19 cellular contexts compared by ENCODE assay signal in genomic region chr17:62708587-62708986, GRCh38.
"Had no signal": no experiment of that assay in that cellular context is flagged by ENCODE, and none has a peak within 500 bp of the region (broad histone marks: within the 10 kb centered on the region; RNA-seq: fewer than 3 reads in every experiment).

No MANE protein-coding gene starts in this region.

- DNase-seq: activated CD4-positive, alpha-beta T cell treated with anti-CD3 and anti-CD28 coated beads, Interleukin-2, amount 10 ng/mL, durations not matched to agents 7 days and 5 days; activated CD8-positive, alpha-beta memory T cell treated with anti-CD3 and anti-CD28 coated beads, Interleukin-2, amount 50 U/mL, for 48 hours; activated CD8-positive, alpha-beta T cell treated with anti-CD3 and anti-CD28 coated beads, Interleukin-2, amount 10 ng/mL, durations not matched to agents 7 days and 5 days; activated gamma-delta T cell; foreskin melanocyte; kidney; stimulated activated CD4-positive, alpha-beta T cell treated with anti-CD3 and anti-CD28 coated beads, Interleukin-4, amount 100 ng/mL, for 4 hours; stimulated activated naive CD4-positive, alpha-beta T cell; T-cell; T-helper 9 cell had no signal

- H3K9me3 ChIP-seq: upper lobe of right lung had no signal

- H3K36me3 ChIP-seq: adrenal gland, spleen, upper lobe of right lung had no signal

- H2AFZ ChIP-seq: parathyroid adenoma had no signal

- H3K9ac ChIP-seq: parathyroid adenoma had no signal

- FAIRE-seq: kidney had no signal

- ATAC-seq: activated CD8-positive, alpha-beta T cell treated with anti-CD3 and anti-CD28 coated beads, Interleukin-2, amount 10 ng/mL, durations not matched to agents 7 days and 5 days; activated naive CD4-positive, alpha-beta T cell treated with anti-CD3 and anti-CD28 coated beads, Interleukin-2, amount 50 U/mL, for 72 hours; left lobe of liver; T-cell; upper lobe of right lung had no signal

- H3K79me2 ChIP-seq: parathyroid adenoma had no signal

- H3K4me3 ChIP-seq: adrenal gland, dorsolateral prefrontal cortex, lung, spleen, upper lobe of right lung had no signal

- H3K27ac ChIP-seq: adrenal gland, epithelial cell of prostate, parathyroid adenoma, spleen, upper lobe of right lung had no signal

- H3K27me3 ChIP-seq: adrenal gland, dorsolateral prefrontal cortex, upper lobe of right lung had no signal
